In genomic region chr15:74855857-74856256, GRCh38 we compare ENCODE assay signal across 18 cellular contexts. TPM values are rescaled to one million over a fixed set of nuclear protein-coding genes. Genes with fewer than 3 reads are reported as not detected.
A peak's percentile ranks its signal among the peaks of the same experiment; 100 is the strongest.
DNase-seq lines count a peak whose midpoint lies in the region; ATAC-seq and TF ChIP-seq lines count a peak whose summit lies in the region.
"Had no signal": no experiment of that assay in that cellular context is flagged by ENCODE, and none has a peak within 500 bp of the region (broad histone marks: within the 10 kb centered on the region; RNA-seq: fewer than 3 reads in every experiment).

No MANE protein-coding gene starts in this region.

- H3K27me3 Mint-ChIP-seq in stimulated activated naive CD8-positive, alpha-beta T cell treated with anti-CD3 and anti-CD28 coated beads, Interleukin-15, Interleukin-2, amounts not matched to agents 100 ng/mL and 50 ng/mL, for 24 hours = no peaks in the 10 kb centered on the region
- no peaks in the 10 kb centered on the region for H3K27me3 Mint-ChIP-seq in activated B cell treated with CpG ODN at 0.5 μM for 24 hours

- no peak for ATAC-seq in stimulated activated naive CD8-positive, alpha-beta T cell treated with anti-CD3 and anti-CD28 coated beads, Interleukin-15, Interleukin-2, amounts not matched to agents 100 U/mL and 50 U/mL, for 24 hours
- ATAC-seq in activated B cell treated with CpG ODN at 0.5 μM for 24 hours (ENCODE audit: low read depth) (no peak), left cardiac atrium (peak; percentile 38 to 56), GM18502 (IDR thresholded peaks at IDR 0.05; ENCODE audit: poor library complexity, unreplicated experiment) (no peak)
- ATAC-seq: HCT116 had no signal

- H3K4me1 ChIP-seq in Karpas-422 (ENCODE audit: low read length) = peaks cover 38% of the 10 kb centered on the region

- POLR2A ChIA-PET in activated B cell treated with CpG ODN at 0.5 μM for 24 hours (lab: Charles Lee) = interaction anchor here (4.0 to 4.9 kb wide), 2 partner anchors 11 to 14 kb away, joined by 35 to 42 read pairs; partner anchors contain the start of gene ULK3
- POLR2A ChIA-PET in HEK293T (lab: Yijun Ruan, JAX) = interaction anchor here (0.7 to 1.4 kb wide), 3 partner anchors 12 to 30 kb away, joined by 3 to 4 read pairs (median 3); partner anchors contain the start of gene ULK3

- no peak overlapping the region for H3K4me3 Mint-ChIP-seq in stimulated activated naive CD8-positive, alpha-beta T cell treated with anti-CD3 and anti-CD28 coated beads, Interleukin-15, Interleukin-2, amounts not matched to agents 100 ng/mL and 50 ng/mL, for 24 hours
- H3K4me3 Mint-ChIP-seq in activated B cell treated with CpG ODN at 0.5 μM for 24 hours = peak overlapping the region; percentile 24

- H3K9ac ChIP-seq in Karpas-422 (ENCODE audit: low read length) = no peak overlapping the region
- H3K9ac ChIP-seq: parathyroid adenoma had no signal

- no peaks in the 10 kb centered on the region for H3K9me2 ChIP-seq in Karpas-422 (replicated peaks; ENCODE audit: insufficient read depth, low read length)

- peaks cover 42% of the 10 kb centered on the region for H3K79me2 ChIP-seq in Karpas-422 (ENCODE audit: low read length)

- intact Hi-C loops in activated B cell treated with CpG ODN at 0.5 μM for 24 hours (cut with micrococcal nuclease) (loop anchor here (2.0 kb wide), 1 partner anchor 13 kb away; the partner anchor contains the start of gene ULK3), left cardiac atrium (cut with DNase I) (no loop called here)

- H3K36me3 ChIP-seq in Karpas-422 (ENCODE audit: insufficient read depth, low read length) = no peaks in the 10 kb centered on the region; the same call in 1 of the 2 replicates

- peak overlapping the region; percentile 72 for H3K27ac Mint-ChIP-seq in stimulated activated naive CD8-positive, alpha-beta T cell treated with anti-CD3 and anti-CD28 coated beads, Interleukin-15, Interleukin-2, amounts not matched to agents 100 ng/mL and 50 ng/mL, for 24 hours
- peak overlapping the region; percentile 50 for H3K27ac Mint-ChIP-seq in activated B cell treated with CpG ODN at 0.5 μM for 24 hours

- no peak overlapping the region for H3K4me3 ChIP-seq in Karpas-422 (ENCODE audit: low read length)
- H3K4me3 ChIP-seq: Peyer's patch, spleen had no signal

- peaks cover 38% of the 10 kb centered on the region for H3K4me1 Mint-ChIP-seq in stimulated activated naive CD8-positive, alpha-beta T cell treated with anti-CD3 and anti-CD28 coated beads, Interleukin-15, Interleukin-2, amounts not matched to agents 100 ng/mL and 50 ng/mL, for 24 hours (ENCODE audit: low read depth)
- H3K4me1 Mint-ChIP-seq in activated B cell treated with CpG ODN at 0.5 μM for 24 hours = peaks cover 49% of the 10 kb centered on the region

- no peaks in the 10 kb centered on the region for H3K9me3 Mint-ChIP-seq in stimulated activated naive CD8-positive, alpha-beta T cell treated with anti-CD3 and anti-CD28 coated beads, Interleukin-15, Interleukin-2, amounts not matched to agents 100 ng/mL and 50 ng/mL, for 24 hours
- H3K9me3 Mint-ChIP-seq in activated B cell treated with CpG ODN at 0.5 μM for 24 hours = no peaks in the 10 kb centered on the region

- no peak overlapping the region for H3K4me2 ChIP-seq in Karpas-422 (ENCODE audit: low read depth, low read length, poor library complexity, severe bottlenecking)

- no peak for TF ChIP-seq CTCF in activated B cell treated with CpG ODN at 0.5 μM for 24 hours (IDR thresholded peaks at IDR 0.05)

- H2AFZ ChIP-seq in Karpas-422 (ENCODE audit: low read length) = no peak overlapping the region
- H2AFZ ChIP-seq: parathyroid adenoma had no signal

- H3K27me3 ChIP-seq in Karpas-422 (ENCODE audit: low read length) = no peaks in the 10 kb centered on the region
- H3K27me3 ChIP-seq: Peyer's patch, spleen had no signal

- peaks cover 13% of the 10 kb centered on the region for H3K36me3 Mint-ChIP-seq in stimulated activated naive CD8-positive, alpha-beta T cell treated with anti-CD3 and anti-CD28 coated beads, Interleukin-15, Interleukin-2, amounts not matched to agents 100 ng/mL and 50 ng/mL, for 24 hours (ENCODE audit: low read depth)
- peaks cover 40% of the 10 kb centered on the region for H3K36me3 Mint-ChIP-seq in activated B cell treated with CpG ODN at 0.5 μM for 24 hours (ENCODE audit: low read depth)

- H4K20me1 ChIP-seq in Karpas-422 (ENCODE audit: insufficient read depth, low read depth, low read length) = no peaks in the 10 kb centered on the region

- no peak overlapping the region for H3K27ac ChIP-seq in Karpas-422 (ENCODE audit: low read length)

- CTCF ChIA-PET in activated B cell treated with CpG ODN at 0.5 μM for 24 hours (lab: Charles Lee) (interaction anchor here (3.9 kb wide), 1 partner anchor 45 kb away, joined by 22 read pairs; no protein-coding TSS in a partner anchor), HEK293T (lab: Yijun Ruan, JAX) (interaction anchor here (0.6 to 0.8 kb wide), 2 partner anchors 68 to 114 kb away, joined by 3 to 4 read pairs; no protein-coding TSS in a partner anchor)

- DNase-seq in stimulated activated naive CD8-positive, alpha-beta T cell treated with anti-CD3 and anti-CD28 coated beads, Interleukin-15, Interleukin-2, amounts not matched to agents 100 U/mL and 50 U/mL, for 24 hours = no peak
- DNase-seq in activated B cell treated with CpG ODN at 0.5 μM for 24 hours = no peak
- no peak for DNase-seq in left cardiac atrium
- DNase-seq in HEK293T (ENCODE audit: extremely low spot score) = no peak
- DNase-seq in Karpas-422 = no peak
- no peak for DNase-seq in NCI-H2081 treated with DMSO at 0.1 percent for 48 hours (lab: John Stamatoyannopoulos, UW)
- DNase-seq: NCI-H146, NCI-H524 treated with DMSO at 0.1 percent for 48 hours, Peyer's patch, spleen had no signal

- H3K9me3 ChIP-seq in Karpas-422 (ENCODE audit: low read length) = no peaks in the 10 kb centered on the region
- H3K9me3 ChIP-seq: Peyer's patch, spleen had no signal

TF ChIP-seq in HEK293T, 16 proteins besides CTCF, POLR2A, EP300 and RAD21:
- TF ChIP-seq TARDBP (IDR thresholded peaks at IDR 0.05) = no peak
- no peak for TF ChIP-seq BHLHE40 (IDR thresholded peaks at IDR 0.05; ENCODE audit: borderline replicate concordance)
- no peak for TF ChIP-seq ARNT (IDR thresholded peaks at IDR 0.05)
- no peak for TF ChIP-seq SP1 (IDR thresholded peaks at IDR 0.05)
- TF ChIP-seq SUZ12 (IDR thresholded peaks at IDR 0.05) = no peak
- no peak for TF ChIP-seq FOXK2 (IDR thresholded peaks at IDR 0.05)
- no peak for TF ChIP-seq CTBP1 (IDR thresholded peaks at IDR 0.05; ENCODE audit: borderline replicate concordance)
- TF ChIP-seq NFRKB (IDR thresholded peaks at IDR 0.05) = no peak
- TF ChIP-seq FOXA1 (IDR thresholded peaks at IDR 0.05) = no peak
- no peak for TF ChIP-seq FOXM1 (IDR thresholded peaks at IDR 0.05; ENCODE audit: borderline replicate concordance)
- TF ChIP-seq HDGF (IDR thresholded peaks at IDR 0.05; ENCODE audit: borderline replicate concordance) = no peak
- TF ChIP-seq LEF1 (IDR thresholded peaks at IDR 0.05; ENCODE audit: borderline replicate concordance) = no peak
- no peak for TF ChIP-seq ELF4 (IDR thresholded peaks at IDR 0.05)
- no peak for TF ChIP-seq L3MBTL2 (conservative IDR thresholded peaks at IDR 0.05)

RNA-seq across cellular contexts. Expression of gene ULK3, which starts 12.9 kb away (rescaled TPM):
- total RNA-seq in activated B cell treated with CpG ODN at 0.5 μM for 24 hours (43.6 and 52.1 TPM in 2 replicates), left cardiac atrium (10 to 100 TPM; 35.3 to 41.4 TPM)
- total RNA-seq in Karpas-422 (2014; rRNA removed; shearing (Covaris generic); ENCODE audit: low replicate concordance) = 87.3 and 89.6 TPM in 2 replicates

RNA-seq across cellular contexts. Expression of gene SCAMP2, which starts 17.3 kb away (rescaled TPM):
- 112 and 129 TPM in 2 replicates for total RNA-seq in activated B cell treated with CpG ODN at 0.5 μM for 24 hours
- 10 to 100 TPM; 63.4 to 65.2 TPM for total RNA-seq in left cardiac atrium
- total RNA-seq in Karpas-422 (2014; rRNA removed; shearing (Covaris generic); ENCODE audit: low replicate concordance) = 37.1 and 54.9 TPM in 2 replicates

RNA-seq across cellular contexts. Expression of gene CPLX3, which starts 29.4 kb away (rescaled TPM):
- total RNA-seq in activated B cell treated with CpG ODN at 0.5 μM for 24 hours = 0.20 and 0.22 TPM in 2 replicates
- 10 to 100 TPM; 11.0 to 24.5 TPM for total RNA-seq in left cardiac atrium
- total RNA-seq in Karpas-422 (2014; rRNA removed; shearing (Covaris generic); ENCODE audit: low replicate concordance) = 5.2 and 7.3 TPM in 2 replicates
- total RNA-seq: activated CD8-positive, alpha-beta memory T cell treated with anti-CD3 and anti-CD28 coated beads for 36 hours; mesenteric fat pad; Peyer's patch had no signal

RNA-seq across cellular contexts. Expression of gene MPI, which starts 34.0 kb away (rescaled TPM):
- total RNA-seq in activated B cell treated with CpG ODN at 0.5 μM for 24 hours (33.1 and 40.2 TPM in 2 replicates), left cardiac atrium (10 to 100 TPM; 37.6 to 42.1 TPM)
- 73.7 and 78.8 TPM in 2 replicates for total RNA-seq in Karpas-422 (2014; rRNA removed; shearing (Covaris generic); ENCODE audit: low replicate concordance)

RNA-seq across cellular contexts. Expression of gene LMAN1L, which starts 43.2 kb away (rescaled TPM):
- 1.0 and 2.2 TPM in 2 replicates for total RNA-seq in activated B cell treated with CpG ODN at 0.5 μM for 24 hours
- total RNA-seq in left cardiac atrium = 100 to 1,000 TPM in 1 of 2 donors, 10 to 100 TPM in 1; 72.9 to 110 TPM
- 3.3 and 4.3 TPM in 2 replicates for total RNA-seq in Karpas-422 (2014; rRNA removed; shearing (Covaris generic); ENCODE audit: low replicate concordance)
- total RNA-seq: frontal cortex, mesenteric fat pad, Peyer's patch, temporal lobe had no signal

Comparison
In these comparisons a context has a peak if more than half of its experiments do, and no peak if none do; other contexts are left out.
1. ATAC-seq: peak in left cardiac atrium (2 of 2); none in stimulated activated naive CD8-positive, alpha-beta T cell treated with anti-CD3 and anti-CD28 coated beads, Interleukin-15, Interleukin-2, amounts not matched to agents 100 U/mL and 50 U/mL, for 24 hours (single experiment), activated B cell treated with CpG ODN at 0.5 μM for 24 hours (single experiment) and GM18502 (single experiment).